15 cellular contexts compared by ENCODE assay signal in genomic region chr1:115164484-115164883, GRCh38.
"Had no signal": no experiment of that assay in that cellular context is flagged by ENCODE, and none has a peak within 500 bp of the region (broad histone marks: within the 10 kb centered on the region; RNA-seq: fewer than 3 reads in every experiment).

No MANE protein-coding gene starts in this region.

- H3K4me3 ChIP-seq: hepatocyte, thyroid gland had no signal

- H3K27me3 ChIP-seq: hepatocyte, thyroid gland had no signal

- H3K4me1 ChIP-seq: thyroid gland had no signal

- H3K36me3 ChIP-seq: thyroid gland had no signal

- H3K9me3 ChIP-seq: thyroid gland had no signal

- ATAC-seq: esophagus mucosa, left ventricle myocardium superior had no signal

- H3K27ac ChIP-seq: hepatocyte, thyroid gland had no signal

- DNase-seq: activated B cell treated with CpG ODN at 0.5 μM for 24 hours; activated CD4-positive, alpha-beta T cell treated with anti-CD3 and anti-CD28 coated beads, Interleukin-2, amount 10 ng/mL, durations not matched to agents 24 days and 14 days; activated CD8-positive, alpha-beta memory T cell treated with anti-CD3 and anti-CD28 coated beads for 24 hours; activated naive CD4-positive, alpha-beta T cell treated with anti-CD3 and anti-CD28 coated beads, Interleukin-2, amount 50 U/mL, for 16 hours; amniotic stem cell; dermis blood vessel endothelial cell; left ventricle myocardium superior; mesenchymal stem cell; nephron progenitor cell; stimulated activated CD4-positive, alpha-beta T cell treated with anti-CD3 and anti-CD28 coated beads, Interleukin-15, amount 100 ng/mL, for 24 hours; stimulated activated CD4-positive, alpha-beta T cell treated with anti-CD3 and anti-CD28 coated beads, Interleukin-4, amount 100 ng/mL, for 24 hours; stimulated activated naive CD8-positive, alpha-beta T cell treated with anti-CD3 and anti-CD28 coated beads, Interleukin-15, amount 100 ng/mL, for 72 hours; thyroid gland had no signal
